Comparison of ENCODE assay signal across 1 cellular context in genomic region chr20:7437311-7437710, GRCh38.
TF ChIP-seq lines count a peak whose summit lies in the region.

No MANE protein-coding gene starts in this region.

TF ChIP-seq in GM23338, 12 proteins besides CTCF, POLR2A, EP300 and RAD21 (continued from another document):
- TF ChIP-seq ZNF462 (CRISPR knock-in tag; IDR thresholded peaks at IDR 0.05) (no peak), EZH2 (IDR thresholded peaks at IDR 0.05; ENCODE audit: low read depth, unreplicated experiment) (no peak), POLR2AphosphoS5 (IDR thresholded peaks at IDR 0.05; ENCODE audit: low read depth) (no peak), ZNF114 (CRISPR knock-in tag; IDR thresholded peaks at IDR 0.05) (no peak), ZNF331 (CRISPR knock-in tag; IDR thresholded peaks at IDR 0.05; ENCODE audit: low read depth) (no peak)
- TF ChIP-seq, protein P1, sequence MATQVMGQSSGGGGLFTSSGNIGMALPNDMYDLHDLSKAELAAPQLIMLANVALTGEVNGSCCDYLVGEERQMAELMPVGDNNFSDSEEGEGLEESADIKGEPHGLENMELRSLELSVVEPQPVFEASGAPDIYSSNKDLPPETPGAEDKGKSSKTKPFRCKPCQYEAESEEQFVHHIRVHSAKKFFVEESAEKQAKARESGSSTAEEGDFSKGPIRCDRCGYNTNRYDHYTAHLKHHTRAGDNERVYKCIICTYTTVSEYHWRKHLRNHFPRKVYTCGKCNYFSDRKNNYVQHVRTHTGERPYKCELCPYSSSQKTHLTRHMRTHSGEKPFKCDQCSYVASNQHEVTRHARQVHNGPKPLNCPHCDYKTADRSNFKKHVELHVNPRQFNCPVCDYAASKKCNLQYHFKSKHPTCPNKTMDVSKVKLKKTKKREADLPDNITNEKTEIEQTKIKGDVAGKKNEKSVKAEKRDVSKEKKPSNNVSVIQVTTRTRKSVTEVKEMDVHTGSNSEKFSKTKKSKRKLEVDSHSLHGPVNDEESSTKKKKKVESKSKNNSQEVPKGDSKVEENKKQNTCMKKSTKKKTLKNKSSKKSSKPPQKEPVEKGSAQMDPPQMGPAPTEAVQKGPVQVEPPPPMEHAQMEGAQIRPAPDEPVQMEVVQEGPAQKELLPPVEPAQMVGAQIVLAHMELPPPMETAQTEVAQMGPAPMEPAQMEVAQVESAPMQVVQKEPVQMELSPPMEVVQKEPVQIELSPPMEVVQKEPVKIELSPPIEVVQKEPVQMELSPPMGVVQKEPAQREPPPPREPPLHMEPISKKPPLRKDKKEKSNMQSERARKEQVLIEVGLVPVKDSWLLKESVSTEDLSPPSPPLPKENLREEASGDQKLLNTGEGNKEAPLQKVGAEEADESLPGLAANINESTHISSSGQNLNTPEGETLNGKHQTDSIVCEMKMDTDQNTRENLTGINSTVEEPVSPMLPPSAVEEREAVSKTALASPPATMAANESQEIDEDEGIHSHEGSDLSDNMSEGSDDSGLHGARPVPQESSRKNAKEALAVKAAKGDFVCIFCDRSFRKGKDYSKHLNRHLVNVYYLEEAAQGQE (IDR thresholded peaks at IDR 0.05; ENCODE audit: unreplicated experiment) = no peak
- TF ChIP-seq, protein P2, sequence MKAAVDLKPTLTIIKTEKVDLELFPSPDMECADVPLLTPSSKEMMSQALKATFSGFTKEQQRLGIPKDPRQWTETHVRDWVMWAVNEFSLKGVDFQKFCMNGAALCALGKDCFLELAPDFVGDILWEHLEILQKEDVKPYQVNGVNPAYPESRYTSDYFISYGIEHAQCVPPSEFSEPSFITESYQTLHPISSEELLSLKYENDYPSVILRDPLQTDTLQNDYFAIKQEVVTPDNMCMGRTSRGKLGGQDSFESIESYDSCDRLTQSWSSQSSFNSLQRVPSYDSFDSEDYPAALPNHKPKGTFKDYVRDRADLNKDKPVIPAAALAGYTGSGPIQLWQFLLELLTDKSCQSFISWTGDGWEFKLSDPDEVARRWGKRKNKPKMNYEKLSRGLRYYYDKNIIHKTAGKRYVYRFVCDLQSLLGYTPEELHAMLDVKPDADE (IDR thresholded peaks at IDR 0.05) = no peak
TF ChIP-seq in GM23338: peak in this region for 0.
